Comparison of ENCODE assay signal across 20 cellular contexts in the genomic region with DNA sequence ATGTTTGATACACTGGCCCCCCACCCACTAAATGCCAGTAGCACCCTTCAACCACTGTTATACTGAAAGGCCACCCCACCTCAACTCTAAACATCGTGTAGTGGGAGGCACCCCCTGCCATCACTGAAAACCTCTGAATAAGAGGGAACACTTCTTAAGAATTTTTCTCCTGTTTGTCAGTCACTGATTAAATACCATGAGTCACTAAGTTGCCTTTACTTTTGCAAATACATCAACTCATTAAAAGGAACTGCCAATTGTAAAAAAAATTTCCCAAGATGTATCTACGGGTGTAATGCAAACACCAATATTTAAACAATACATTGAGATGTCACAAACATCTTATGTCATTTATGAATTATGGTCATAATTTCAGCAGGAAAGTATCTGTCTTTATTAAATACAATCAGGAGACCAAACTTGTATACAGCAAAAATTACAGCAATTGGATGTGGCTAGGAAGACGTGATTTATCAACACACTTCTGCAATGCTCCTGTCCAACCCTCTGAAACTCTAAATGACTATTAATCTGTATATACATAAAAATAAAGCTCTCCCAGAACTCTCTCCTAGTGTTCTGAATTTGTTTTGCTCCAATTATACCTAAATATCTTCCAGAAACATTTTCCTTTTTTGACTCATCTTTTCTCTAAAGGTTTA.
DNase-seq lines count a peak whose midpoint lies in the region; ATAC-seq and TF ChIP-seq lines count a peak whose summit lies in the region.
"Had no signal": no experiment of that assay in that cellular context is flagged by ENCODE, and none has a peak within 500 bp of the region (broad histone marks: within the 10 kb centered on the region; RNA-seq: fewer than 3 reads in every experiment).

No MANE protein-coding gene starts in this region.

- POLR2A ChIA-PET in PC-9 (lab: Charles Lee; ENCODE audit: unreplicated experiment), result no interaction called here
- POLR2A ChIA-PET in CD8-positive, alpha-beta T cell (lab: Charles Lee), result no interaction called here

- H3K9me3 ChIP-seq in PC-9 (ENCODE audit: insufficient read depth, low read depth), result no peaks in the 10 kb centered on the region
- no peaks in the 10 kb centered on the region for H3K9me3 ChIP-seq in osteoblast (ENCODE audit: low read depth, low read length)
- no peaks in the 10 kb centered on the region for H3K9me3 ChIP-seq in CD8-positive, alpha-beta T cell (ENCODE audit: low read length)
- H3K9me3 ChIP-seq: BE2C, esophagus muscularis mucosa, ovary, tibial artery had no signal

- H3K27ac Mint-ChIP-seq in CD8-positive, alpha-beta T cell, result no peak overlapping the region
- H3K27ac Mint-ChIP-seq: activated CD8-positive, alpha-beta T cell treated with anti-CD3 and anti-CD28 coated beads for 36 hours; stimulated activated effector memory CD8-positive, alpha-beta T cell treated with anti-CD3 and anti-CD28 coated beads, Interleukin-12 subunit alpha, Interleukin-12 subunit beta, amount 100 ng/mL, for 72 hours had no signal

- peak overlapping the region; percentile 79 for H3K27ac ChIP-seq in PC-9
- H3K27ac ChIP-seq in osteoblast (ENCODE audit: low read depth, low read length), result peak overlapping the region; percentile 50
- H3K27ac ChIP-seq in CD8-positive, alpha-beta T cell (ENCODE audit: low read depth, low read length), result no peak overlapping the region
- H3K27ac ChIP-seq: esophagus muscularis mucosa, ovary, tibial artery had no signal

- H3K4me3 Mint-ChIP-seq in CD8-positive, alpha-beta T cell, result no peak overlapping the region
- H3K4me3 Mint-ChIP-seq: activated CD8-positive, alpha-beta T cell treated with anti-CD3 and anti-CD28 coated beads for 36 hours; stimulated activated effector memory CD8-positive, alpha-beta T cell treated with anti-CD3 and anti-CD28 coated beads, Interleukin-12 subunit alpha, Interleukin-12 subunit beta, amount 100 ng/mL, for 72 hours had no signal

- H3K4me1 Mint-ChIP-seq in CD8-positive, alpha-beta T cell (ENCODE audit: low read depth), result no peaks in the 10 kb centered on the region
- H3K4me1 Mint-ChIP-seq: stimulated activated effector memory CD8-positive, alpha-beta T cell treated with anti-CD3 and anti-CD28 coated beads, Interleukin-12 subunit alpha, Interleukin-12 subunit beta, amount 100 ng/mL, for 72 hours had no signal

- no peak for ATAC-seq in HG02763 (IDR thresholded peaks at IDR 0.05; ENCODE audit: unreplicated experiment)
- no peak for ATAC-seq in CD8-positive, alpha-beta T cell
- ATAC-seq: activated CD8-positive, alpha-beta T cell treated with anti-CD3 and anti-CD28 coated beads for 36 hours; K562; stimulated activated effector memory CD8-positive, alpha-beta T cell treated with anti-CD3 and anti-CD28 coated beads, Interleukin-12 subunit alpha, Interleukin-12 subunit beta, amount 100 ng/mL, for 72 hours had no signal

- H3K4me2 ChIP-seq in PC-9 (peak overlapping the region; percentile 42), osteoblast (ENCODE audit: insufficient read depth, low read length) (peak overlapping the region; percentile 40)

- H3F3A ChIP-seq in PC-9 (ENCODE audit: insufficient read depth, low read depth), result peaks cover 9% of the 10 kb centered on the region; the same call in 1 of the 2 replicates

- no peaks in the 10 kb centered on the region for H3K9me3 Mint-ChIP-seq in CD8-positive, alpha-beta T cell
- H3K9me3 Mint-ChIP-seq: activated CD8-positive, alpha-beta T cell treated with anti-CD3 and anti-CD28 coated beads for 36 hours; stimulated activated effector memory CD8-positive, alpha-beta T cell treated with anti-CD3 and anti-CD28 coated beads, Interleukin-12 subunit alpha, Interleukin-12 subunit beta, amount 100 ng/mL, for 72 hours had no signal

- H3K36me3 Mint-ChIP-seq in CD8-positive, alpha-beta T cell, result no peaks in the 10 kb centered on the region
- H3K36me3 Mint-ChIP-seq: stimulated activated effector memory CD8-positive, alpha-beta T cell treated with anti-CD3 and anti-CD28 coated beads, Interleukin-12 subunit alpha, Interleukin-12 subunit beta, amount 100 ng/mL, for 72 hours had no signal

- H3K4me3 ChIP-seq in PC-9 (no peak overlapping the region; the same call in 1 of the 2 replicates), osteoblast (ENCODE audit: insufficient read depth, low read length) (no peak overlapping the region)
- H3K4me3 ChIP-seq in CD8-positive, alpha-beta T cell (ENCODE audit: low read depth, low read length), result no peak overlapping the region
- H3K4me3 ChIP-seq: esophagus muscularis mucosa, K562, ovary, tibial artery had no signal

- H3K4me1 ChIP-seq in PC-9 (replicated peaks; ENCODE audit: insufficient read depth), result peaks cover 29% of the 10 kb centered on the region
- peaks cover 21% of the 10 kb centered on the region for H3K4me1 ChIP-seq in osteoblast (ENCODE audit: insufficient read depth, low read length)
- H3K4me1 ChIP-seq in CD8-positive, alpha-beta T cell (ENCODE audit: insufficient read depth, low read length), result no peaks in the 10 kb centered on the region
- H3K4me1 ChIP-seq: BE2C had no signal

- CTCF ChIA-PET in PC-9 (lab: Charles Lee), result no interaction called here
- CTCF ChIA-PET in CD8-positive, alpha-beta T cell (lab: Charles Lee), result interaction anchor here (0.9 to 1.4 kb wide), 2 partner anchors 14 to 237 kb away, joined by 3 read pairs; no protein-coding TSS in a partner anchor

- no peak overlapping the region for H2AFZ ChIP-seq in PC-9
- no peak overlapping the region for H2AFZ ChIP-seq in osteoblast (ENCODE audit: low read length)

- DNase-seq in GM03348 (ENCODE audit: low spot score) (peak; percentile 36), PC-9 (peak in 1 of 2 experiments; percentile 90), dermis blood vessel endothelial cell (peak; percentile 23), osteoblast (ENCODE audit: insufficient read length, low spot score, missing footprints) (peak; percentile 45), NCI-H1417 (lab: John Stamatoyannopoulos, UW) (no peak), NCI-H1105 (lab: John Stamatoyannopoulos, UW) (no peak)
- no peak for DNase-seq in CD8-positive, alpha-beta T cell
- DNase-seq: activated CD8-positive, alpha-beta T cell treated with anti-CD3 and anti-CD28 coated beads for 36 hours; BE2C; DMS79 treated with DMSO at 0.1 percent for 48 hours; hypothalamus; NCI-H446; ovary; small intestine; SW 1271; tibial artery had no signal

- no peaks in the 10 kb centered on the region for H4K20me1 ChIP-seq in PC-9 (ENCODE audit: insufficient read depth)
- H4K20me1 ChIP-seq in osteoblast (ENCODE audit: insufficient read depth, low read length), result no peaks in the 10 kb centered on the region

- H3K36me3 ChIP-seq in PC-9 (ENCODE audit: low read depth) (no peaks in the 10 kb centered on the region), osteoblast (ENCODE audit: insufficient read depth, low read length) (no peaks in the 10 kb centered on the region)
- no peaks in the 10 kb centered on the region for H3K36me3 ChIP-seq in CD8-positive, alpha-beta T cell (ENCODE audit: insufficient read depth, low read length)
- H3K36me3 ChIP-seq: BE2C, ovary, tibial artery had no signal

- intact Hi-C loops in PC-9 (cut with micrococcal nuclease; ENCODE audit: unreplicated experiment), result loop anchor here (2.0 kb wide), 1 partner anchor 15 kb away; no protein-coding TSS in a partner anchor
- intact Hi-C loops in CD8-positive, alpha-beta T cell (cut with DNase I, micrococcal nuclease), result no loop called here

- H3K79me2 ChIP-seq in PC-9 (ENCODE audit: low read depth), result no peaks in the 10 kb centered on the region
- no peaks in the 10 kb centered on the region for H3K79me2 ChIP-seq in osteoblast (ENCODE audit: insufficient read depth, low read length)

- no peaks in the 10 kb centered on the region for H3K9me2 ChIP-seq in PC-9 (ENCODE audit: insufficient read depth)

- H3K27me3 ChIP-seq in PC-9 (ENCODE audit: insufficient read depth, low read depth) (no peaks in the 10 kb centered on the region), osteoblast (ENCODE audit: insufficient read depth, low read length) (no peaks in the 10 kb centered on the region)
- no peaks in the 10 kb centered on the region for H3K27me3 ChIP-seq in CD8-positive, alpha-beta T cell (ENCODE audit: insufficient read depth, low read length)
- H3K27me3 ChIP-seq: BE2C, esophagus muscularis mucosa, ovary, tibial artery had no signal

- TF ChIP-seq CTCF in PC-9 (conservative IDR thresholded peaks at IDR 0.05) (no peak), osteoblast (IDR thresholded peaks at IDR 0.05; ENCODE audit: extremely low read depth, low read depth, low read length) (no peak)
- TF ChIP-seq CTCF in CD8-positive, alpha-beta T cell (IDR thresholded peaks at IDR 0.05), result no peak

- H3K27me3 Mint-ChIP-seq in CD8-positive, alpha-beta T cell (ENCODE audit: low read depth), result no peaks in the 10 kb centered on the region
- H3K27me3 Mint-ChIP-seq: activated CD8-positive, alpha-beta T cell treated with anti-CD3 and anti-CD28 coated beads for 36 hours had no signal

- no TSS peak for BruUV-seq in PC-9 (replicated peaks; lab: Mats Ljungman, UMichigan)

Comparison
In these comparisons a context has a peak if more than half of its experiments do, and no peak if none do; other contexts are left out.
1. DNase-seq: peak in GM03348 (single experiment), dermis blood vessel endothelial cell (single experiment) and osteoblast (single experiment); none in NCI-H1417 (0 of 3), CD8-positive, alpha-beta T cell (0 of 7) and NCI-H1105 (single experiment).